Comparison of ENCODE assay signal across 1 cellular context in genomic region chr16:29805232-29806095, GRCh38.
TF ChIP-seq lines count a peak whose summit lies in the region.

No MANE protein-coding gene starts in this region.

TF ChIP-seq in K562, 482 proteins besides CTCF, POLR2A, EP300 and RAD21 (continues in another document):
- TF ChIP-seq NRF1 (conservative IDR thresholded peaks at IDR 0.05 in 1 of 2, IDR thresholded peaks at IDR 0.05 in 1 of 2), result peak; percentile 95
- no peak; the same call in 1 of the 2 replicates for TF ChIP-seq NR4A1 (CRISPR knock-in tag; IDR thresholded peaks at IDR 0.05)
- TF ChIP-seq NR4A1 (tag; IDR thresholded peaks at IDR 0.05), result peak; percentile 91
- TF ChIP-seq ELF4 (CRISPR knock-in tag; IDR thresholded peaks at IDR 0.05), result no peak
- TF ChIP-seq HES1 (IDR thresholded peaks at IDR 0.05; ENCODE audit: low read depth), result no peak; the same call in 1 of the 2 replicates
- TF ChIP-seq NCOR1 (IDR thresholded peaks at IDR 0.05), result peak; percentile 56; the same call in 1 of the 2 replicates
- TF ChIP-seq GTF2B (IDR thresholded peaks at IDR 0.05; ENCODE audit: extremely low read depth, insufficient read length), result no peak
- TF ChIP-seq RBM39 (optimal IDR thresholded peaks at IDR 0.05; ENCODE audit: low read depth, low read length), result no peak
- 0 out of 2 replicates have a peak, but pooled peaks have one; percentile 22 for TF ChIP-seq ZBTB2 (IDR thresholded peaks at IDR 0.05)
- TF ChIP-seq GATAD2B (IDR thresholded peaks at IDR 0.05; ENCODE audit: borderline replicate concordance), result peak; percentile 69; the same call in 1 of the 2 replicates
- TF ChIP-seq PREB (CRISPR knock-in tag; IDR thresholded peaks at IDR 0.05), result no peak
- TF ChIP-seq ZNF639 (CRISPR knock-in tag; conservative IDR thresholded peaks at IDR 0.05 in 1 of 2, IDR thresholded peaks at IDR 0.05 in 1 of 2), result peak in 1 of 2 experiments; percentile 97; a peak in 2 of 4 replicates
- peak; percentile 81 for TF ChIP-seq MBD2 (IDR thresholded peaks at IDR 0.05; ENCODE audit: borderline replicate concordance, low read depth)
- peak; percentile 83 for TF ChIP-seq ATF7 (IDR thresholded peaks at IDR 0.05)
- 0 out of 2 replicates have a peak, but pooled peaks have one; percentile 16 for TF ChIP-seq ZNF75A (CRISPR knock-in tag; IDR thresholded peaks at IDR 0.05)
- TF ChIP-seq CBX5 (IDR thresholded peaks at IDR 0.05; ENCODE audit: borderline replicate concordance, low read depth), result 0 out of 2 replicates have a peak, but pooled peaks have one; percentile 4
- TF ChIP-seq PHF21A (IDR thresholded peaks at IDR 0.05; ENCODE audit: borderline replicate concordance, low read depth), result 0 out of 2 replicates have a peak, but pooled peaks have one; percentile 34
- peak; percentile 94 for TF ChIP-seq ZNF589 (CRISPR knock-in tag; IDR thresholded peaks at IDR 0.05; ENCODE audit: low read depth)
- TF ChIP-seq TEAD2 (tag; IDR thresholded peaks at IDR 0.05), result no peak
- TF ChIP-seq REST (CRISPR knock-in tag; IDR thresholded peaks at IDR 0.05; ENCODE audit: low read depth), result peak; percentile 76
- peak; percentile 82 for TF ChIP-seq TAF9B (IDR thresholded peaks at IDR 0.05; ENCODE audit: partially characterized antibody)
- TF ChIP-seq HSF4 (CRISPR knock-in tag; IDR thresholded peaks at IDR 0.05; ENCODE audit: borderline replicate concordance), result no peak
- peak; percentile 78 for TF ChIP-seq PML (IDR thresholded peaks at IDR 0.05; ENCODE audit: low read length)
- TF ChIP-seq POLR2G (IDR thresholded peaks at IDR 0.05; ENCODE audit: low read depth, low read length), result peak; percentile 94
- no peak for TF ChIP-seq PURB (CRISPR knock-in tag; IDR thresholded peaks at IDR 0.05; ENCODE audit: low read depth)
- TF ChIP-seq ZNF518B (CRISPR knock-in tag; IDR thresholded peaks at IDR 0.05), result no peak
- TF ChIP-seq SETDB1 (IDR thresholded peaks at IDR 0.05; ENCODE audit: low read length), result no peak
- TF ChIP-seq SMAD1 (IDR thresholded peaks at IDR 0.05; ENCODE audit: low read depth, low read length, partially characterized antibody), result peak; percentile 69
- no peak for TF ChIP-seq ZZZ3 (IDR thresholded peaks at IDR 0.05)
- no peak for TF ChIP-seq ZNF224 (CRISPR knock-in tag; IDR thresholded peaks at IDR 0.05)
- 0 out of 2 replicates have a peak, but pooled peaks have one; percentile 43 for TF ChIP-seq SMARCE1 (IDR thresholded peaks at IDR 0.05)
- peak; percentile 83 for TF ChIP-seq DMBX1 (CRISPR knock-in tag; IDR thresholded peaks at IDR 0.05; ENCODE audit: borderline replicate concordance)
- peak; percentile 64 for TF ChIP-seq MXI1 (IDR thresholded peaks at IDR 0.05; ENCODE audit: low read depth, low read length)
- TF ChIP-seq RBFOX2 (IDR thresholded peaks at IDR 0.05; ENCODE audit: low read depth, low read length), result peak; percentile 96
- peak; percentile 86 for TF ChIP-seq HNRNPK (IDR thresholded peaks at IDR 0.05; ENCODE audit: low read depth, low read length, poor library complexity, severe bottlenecking)
- 0 out of 2 replicates have a peak, but pooled peaks have one; percentile 78 for TF ChIP-seq CAMTA2 (CRISPR knock-in tag; conservative IDR thresholded peaks at IDR 0.05)
- TF ChIP-seq NELFE (IDR thresholded peaks at IDR 0.05; ENCODE audit: insufficient read depth, insufficient read length), result no peak
- TF ChIP-seq ZNF12 (CRISPR knock-in tag; IDR thresholded peaks at IDR 0.05), result no peak
- peak; percentile 92 for TF ChIP-seq MYNN (IDR thresholded peaks at IDR 0.05)
- no peak for TF ChIP-seq MYNN (CRISPR knock-in tag; IDR thresholded peaks at IDR 0.05)
- TF ChIP-seq POU5F1 (IDR thresholded peaks at IDR 0.05; ENCODE audit: borderline replicate concordance, low read depth, low read length, partially characterized antibody), result peak; percentile 93
- peak; percentile 81; the same call in 1 of the 2 replicates for TF ChIP-seq ZNF583 (CRISPR knock-in tag; IDR thresholded peaks at IDR 0.05)
- TF ChIP-seq ZNF133 (CRISPR knock-in tag; IDR thresholded peaks at IDR 0.05), result no peak
- peak; percentile 100 for TF ChIP-seq MAZ (CRISPR knock-in tag; conservative IDR thresholded peaks at IDR 0.05 in 1 of 2, IDR thresholded peaks at IDR 0.05 in 1 of 2)
- TF ChIP-seq ZNF717 (CRISPR knock-in tag; IDR thresholded peaks at IDR 0.05), result no peak
- peak; percentile 26; the same call in 1 of the 2 replicates for TF ChIP-seq ZNF24 (IDR thresholded peaks at IDR 0.05)
- TF ChIP-seq SAP30 (IDR thresholded peaks at IDR 0.05; ENCODE audit: borderline replicate concordance, insufficient read depth, low read depth, low read length, poor library complexity, severe bottlenecking), result no peak
- TF ChIP-seq ATF6 (CRISPR knock-in tag; IDR thresholded peaks at IDR 0.05), result peak; percentile 70; the same call in 1 of the 2 replicates
- peak; percentile 95; the same call in 1 of the 2 replicates for TF ChIP-seq E2F1 (CRISPR knock-in tag; IDR thresholded peaks at IDR 0.05)
- TF ChIP-seq SRSF9 (IDR thresholded peaks at IDR 0.05; ENCODE audit: borderline replicate concordance, low read depth, low read length), result no peak
- peak; percentile 25 to 87; a peak in 2 of 4 replicates for TF ChIP-seq SIN3A (IDR thresholded peaks at IDR 0.05; ENCODE audit: borderline replicate concordance in 2 of 2, control insufficient read depth in 1 of 2, low read depth in 2 of 2, low read length in 2 of 2)
- peak; percentile 43; the same call in 1 of the 2 replicates for TF ChIP-seq ATF4 (CRISPR knock-in tag; IDR thresholded peaks at IDR 0.05)
